In the genomic region with DNA sequence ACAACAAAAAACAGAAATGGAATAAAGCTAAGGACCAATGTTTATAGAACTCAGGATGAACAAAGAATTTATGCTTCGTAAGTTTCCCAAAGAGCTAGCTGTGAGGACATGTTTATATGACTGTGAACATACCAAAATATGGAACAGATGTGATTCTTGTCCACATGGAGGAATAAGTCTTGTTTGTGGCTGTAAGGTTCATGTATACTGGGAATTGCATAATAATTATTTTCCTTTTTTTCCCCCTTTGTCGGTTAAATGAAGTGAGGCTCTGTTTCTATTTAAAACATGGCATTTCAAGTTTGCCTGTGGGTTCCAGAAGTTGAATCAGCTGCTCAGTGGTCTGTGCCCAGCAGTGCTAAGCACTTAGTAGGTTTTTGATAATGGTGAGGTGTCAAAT, we compare ENCODE assay signal across 21 cellular contexts.
"Had no signal": no experiment of that assay in that cellular context is flagged by ENCODE, and none has a peak within 500 bp of the region (broad histone marks: within the 10 kb centered on the region; RNA-seq: fewer than 3 reads in every experiment).

No MANE protein-coding gene starts in this region.

- H3K27me3 ChIP-seq: gastroesophageal sphincter, stomach, transverse colon had no signal

- H3K4me1 ChIP-seq: lower lobe of right lung, prostate gland, stomach, transverse colon had no signal

- DNase-seq: central memory CD4-positive, alpha-beta T cell; effector CD4-positive, alpha-beta T cell; endodermal cell; erythroblast; hippocampal formation; kidney glomerular epithelial cell; lower lobe of right lung; nephron progenitor cell; stimulated activated CD4-positive, alpha-beta T cell treated with anti-CD3 and anti-CD28 coated beads, Interleukin-12 subunit alpha, Interleukin-12 subunit beta, amount 100 ng/mL, for 4 hours; stimulated activated naive CD4-positive, alpha-beta T cell; stomach; substantia nigra; transverse colon had no signal

- H3K36me3 ChIP-seq: gastroesophageal sphincter, lower lobe of right lung, prostate gland, stomach, thoracic aorta, transverse colon had no signal

- ATAC-seq: gastroesophageal sphincter, left lobe of liver, lower lobe of right lung, sciatic nerve had no signal

- H3K9ac ChIP-seq: parathyroid adenoma had no signal

- H3K9me3 ChIP-seq: gastroesophageal sphincter, lower lobe of right lung, prostate gland, stomach, thoracic aorta, transverse colon had no signal

- H3K4me3 ChIP-seq: coronary artery, gastroesophageal sphincter, lower lobe of right lung, prostate gland, skin epidermis, stomach, thoracic aorta, transverse colon had no signal

- H3K27ac ChIP-seq: coronary artery, gastroesophageal sphincter, lower lobe of right lung, parathyroid adenoma, prostate gland, skin epidermis, stomach, thoracic aorta, transverse colon had no signal
